In the genomic region with DNA sequence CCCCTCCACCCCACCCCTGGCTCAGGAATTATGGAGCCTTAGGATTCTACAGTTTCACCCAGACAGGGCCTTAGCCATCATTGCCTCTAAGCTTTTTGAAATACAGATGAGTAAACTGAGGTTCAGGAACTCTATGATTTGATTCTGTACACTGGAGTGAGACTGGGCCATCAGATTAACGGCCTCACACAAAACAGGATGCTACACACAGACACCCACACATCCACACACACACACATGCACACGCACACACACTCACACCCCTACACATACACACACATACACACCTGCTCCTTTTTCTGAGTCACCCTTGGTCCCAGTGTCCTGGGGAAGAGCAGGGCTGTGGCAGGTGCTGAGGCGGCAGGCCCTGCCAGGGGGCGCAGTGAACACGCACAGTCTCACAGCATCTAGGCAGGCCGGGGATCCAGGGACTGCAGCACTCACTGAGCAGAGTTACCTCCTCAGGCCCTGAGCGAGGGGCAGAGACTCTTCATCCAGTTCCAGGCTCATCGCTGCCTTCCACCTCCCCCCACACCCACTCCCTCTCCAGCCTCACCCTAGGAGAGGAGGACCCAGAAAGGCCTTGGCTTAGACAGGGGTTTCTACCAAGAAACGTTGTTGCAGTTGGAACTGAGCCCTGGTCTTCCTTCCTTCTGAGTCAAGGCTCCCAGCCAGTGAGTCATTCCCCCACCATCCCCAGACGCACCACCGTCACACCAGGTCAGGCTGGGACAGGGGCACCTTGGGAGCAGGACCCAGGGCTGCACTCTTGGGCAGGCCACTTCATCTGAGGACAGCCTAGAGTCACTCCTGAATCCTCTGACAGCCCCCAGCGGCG, we compare ENCODE assay signal across 7 cellular contexts.
DNase-seq lines count a peak whose midpoint lies in the region; ATAC-seq and TF ChIP-seq lines count a peak whose summit lies in the region.

No MANE protein-coding gene starts in this region.

- in situ Hi-C loops in GM13977 (cut with MboI; ENCODE audit: low pct_unique_long_range_greater_than_20kb, low sequenced_read_pairs, unreplicated experiment), result loop anchor here (5.0 to 10.0 kb wide), 2 partner anchors 240 to 493 kb away; no protein-coding TSS in a partner anchor

- peak overlapping the region; percentile 15 to 60 for H3K4me3 ChIP-seq in cardiac fibroblast (replicated peaks in 1 of 2; ENCODE audit: low read depth in 2 of 2, low read length in 2 of 2)
- H3K4me3 ChIP-seq in lower leg skin (ENCODE audit: low read depth, poor library complexity, severe bottlenecking), result no peak overlapping the region
- no peak overlapping the region for H3K4me3 ChIP-seq in aorta (ENCODE audit: low read length in 2 of 2)

- ATAC-seq in aorta (ENCODE audit: low FRiP score), result peak; percentile 86
- ATAC-seq in HG03378 (IDR thresholded peaks at IDR 0.05; ENCODE audit: unreplicated experiment), result no peak

- H3K27me3 Mint-ChIP-seq in activated CD4-positive, alpha-beta T cell treated with anti-CD3 and anti-CD28 coated beads, Interleukin-2, amount 10 ng/mL, durations not matched to agents 7 days and 5 days, result peaks cover 2% of the 10 kb centered on the region

- no peaks in the 10 kb centered on the region for H3K36me3 ChIP-seq in aorta (ENCODE audit: control insufficient read depth in 1 of 2, insufficient read depth in 2 of 2, low read length in 1 of 2)

- H3K4me1 ChIP-seq in aorta (ENCODE audit: control insufficient read depth in 1 of 2, insufficient read depth in 2 of 2, low read length in 2 of 2), result no peaks in the 10 kb centered on the region

- TF ChIP-seq CTCF in GM13977 (IDR thresholded peaks at IDR 0.05; ENCODE audit: extremely low read depth, insufficient read depth, missing control alignments) (no peak), cardiac fibroblast (IDR thresholded peaks at IDR 0.05; ENCODE audit: low read depth, low read length) (peak; percentile 68), lower leg skin (IDR thresholded peaks at IDR 0.05) (no peak)

- POLR2A ChIA-PET in activated CD4-positive, alpha-beta T cell treated with anti-CD3 and anti-CD28 coated beads, Interleukin-2, amount 10 ng/mL, durations not matched to agents 7 days and 5 days (lab: Charles Lee), result no interaction called here

- H3K4me1 Mint-ChIP-seq in activated CD4-positive, alpha-beta T cell treated with anti-CD3 and anti-CD28 coated beads, Interleukin-2, amount 10 ng/mL, durations not matched to agents 7 days and 5 days, result peaks cover 19% of the 10 kb centered on the region

- H3K9me3 ChIP-seq in aorta (ENCODE audit: control insufficient read depth, low read length), result no peaks in the 10 kb centered on the region

- H3K27ac Mint-ChIP-seq in activated CD4-positive, alpha-beta T cell treated with anti-CD3 and anti-CD28 coated beads, Interleukin-2, amount 10 ng/mL, durations not matched to agents 7 days and 5 days, result no peak overlapping the region

- no peaks in the 10 kb centered on the region for H3K36me3 Mint-ChIP-seq in activated CD4-positive, alpha-beta T cell treated with anti-CD3 and anti-CD28 coated beads, Interleukin-2, amount 10 ng/mL, durations not matched to agents 7 days and 5 days (ENCODE audit: low read depth)

- no peak overlapping the region for H3K4me3 Mint-ChIP-seq in activated CD4-positive, alpha-beta T cell treated with anti-CD3 and anti-CD28 coated beads, Interleukin-2, amount 10 ng/mL, durations not matched to agents 7 days and 5 days

- no peaks in the 10 kb centered on the region for H3K9me3 Mint-ChIP-seq in activated CD4-positive, alpha-beta T cell treated with anti-CD3 and anti-CD28 coated beads, Interleukin-2, amount 10 ng/mL, durations not matched to agents 7 days and 5 days

- H3K27ac ChIP-seq in aorta (ENCODE audit: low read depth in 1 of 2, low read length in 2 of 2), result peak overlapping the region; percentile 8 to 99

- intact Hi-C loops in lower leg skin (cut with DNase I; ENCODE audit: low total_unique reads) (no loop called here), aorta (cut with DNase I) (loop anchor here in 1 of 2 donors (10.0 kb wide), 1 partner anchor 483 kb away; no protein-coding TSS in a partner anchor)

- DNase-seq in GM13977 (ENCODE audit: low spot score) (peak; percentile 7), NCI-H1436 treated with DMSO at 0.1 percent for 48 hours (lab: John Stamatoyannopoulos, UW) (peak; percentile 44), cardiac fibroblast (ENCODE audit: low read depth in 2 of 2) (peak; percentile 96 to 99), lower leg skin (ENCODE audit: low spot score in 2 of 2) (peak; percentile 30 to 88), aorta (peak; percentile 93 to 94)
- DNase-seq in activated CD4-positive, alpha-beta T cell treated with anti-CD3 and anti-CD28 coated beads, Interleukin-2, amount 10 ng/mL, durations not matched to agents 7 days and 5 days, result no peak

- no peak for TF ChIP-seq POLR2A in lower leg skin (IDR thresholded peaks at IDR 0.05)

- 63 to 70% methylated on average over 13 of the region's 13 CpGs for WGBS in lower leg skin, 2 donors
- 8 to 32% methylated on average over 13 of the region's 13 CpGs for WGBS in aorta, 2 donors

- no peaks in the 10 kb centered on the region for H3K27me3 ChIP-seq in aorta (ENCODE audit: control insufficient read depth in 1 of 2, insufficient read depth in 2 of 2, low read length in 1 of 2)

- CTCF ChIA-PET in activated CD4-positive, alpha-beta T cell treated with anti-CD3 and anti-CD28 coated beads, Interleukin-2, amount 10 ng/mL, durations not matched to agents 7 days and 5 days (lab: Charles Lee), result interaction anchor here (0.9 to 2.0 kb wide), 4 partner anchors 8 to 237 kb away, joined by 3 to 4 read pairs (median 4); no protein-coding TSS in a partner anchor

Comparison
In these comparisons a context has a peak if more than half of its experiments do, and no peak if none do; other contexts are left out.
1. H3K4me3 ChIP-seq: peak in cardiac fibroblast (2 of 2); none in lower leg skin (single experiment) and aorta (0 of 2).